1 cellular context compared by ENCODE assay signal in genomic region chr6:134174790-134175531, GRCh38.
TF ChIP-seq lines count a peak whose summit lies in the region.

No MANE protein-coding gene starts in this region.

TF ChIP-seq in K562, 482 proteins besides CTCF, POLR2A, EP300 and RAD21 (continued from another document and continues in another):
- no peak for TF ChIP-seq RERE (CRISPR knock-in tag; IDR thresholded peaks at IDR 0.05; ENCODE audit: borderline replicate concordance)
- no peak for TF ChIP-seq KHSRP (IDR thresholded peaks at IDR 0.05)
- TF ChIP-seq ZNF311 (CRISPR knock-in tag; IDR thresholded peaks at IDR 0.05) = no peak
- TF ChIP-seq ZNF197 (CRISPR knock-in tag; IDR thresholded peaks at IDR 0.05; ENCODE audit: low read depth) = no peak
- no peak for TF ChIP-seq SNRNP70 (optimal IDR thresholded peaks at IDR 0.05; ENCODE audit: low read depth, low read length)
- no peak for TF ChIP-seq ARID3B (CRISPR knock-in tag; IDR thresholded peaks at IDR 0.05; ENCODE audit: borderline replicate concordance)
- TF ChIP-seq CC2D1A (IDR thresholded peaks at IDR 0.05) = no peak
- no peak; the same call in 1 of the 2 replicates for TF ChIP-seq ATF6 (CRISPR knock-in tag; IDR thresholded peaks at IDR 0.05)
- no peak for TF ChIP-seq ETV5 (CRISPR knock-in tag; IDR thresholded peaks at IDR 0.05; ENCODE audit: low read depth)
- peak; percentile 89 for TF ChIP-seq GTF2A2 (tag; IDR thresholded peaks at IDR 0.05)
- no peak for TF ChIP-seq ID3 (CRISPR knock-in tag; IDR thresholded peaks at IDR 0.05)
- TF ChIP-seq ID3 (tag; IDR thresholded peaks at IDR 0.05) = no peak
- no peak for TF ChIP-seq ZNF277 (CRISPR knock-in tag; IDR thresholded peaks at IDR 0.05; ENCODE audit: borderline replicate concordance)
- peak; percentile 95 for TF ChIP-seq ZBTB7A (IDR thresholded peaks at IDR 0.05; ENCODE audit: borderline replicate concordance, control insufficient read depth, low read depth, low read length)
- no peak for TF ChIP-seq RBM17 (IDR thresholded peaks at IDR 0.05; ENCODE audit: borderline replicate concordance, low read depth, low read length)
- TF ChIP-seq ESRRA (IDR thresholded peaks at IDR 0.05; ENCODE audit: borderline replicate concordance, low read depth) = peak; percentile 81; the same call in 1 of the 2 replicates
- TF ChIP-seq PATZ1 (CRISPR knock-in tag; IDR thresholded peaks at IDR 0.05; ENCODE audit: borderline replicate concordance) = no peak
- TF ChIP-seq CBX5 (IDR thresholded peaks at IDR 0.05; ENCODE audit: borderline replicate concordance, low read depth) = no peak; the same call in 1 of the 2 replicates
- TF ChIP-seq ZBTB43 (CRISPR knock-in tag; IDR thresholded peaks at IDR 0.05) = no peak
- no peak for TF ChIP-seq ZNF76 (CRISPR knock-in tag; IDR thresholded peaks at IDR 0.05; ENCODE audit: borderline replicate concordance)
- no peak for TF ChIP-seq ZBTB5 (IDR thresholded peaks at IDR 0.05)
- peak; percentile 34 to 63 for TF ChIP-seq E2F6 (IDR thresholded peaks at IDR 0.05; ENCODE audit: borderline replicate concordance in 1 of 2, extremely low read depth in 1 of 2, insufficient read depth in 1 of 2, insufficient read length in 1 of 2, low read depth in 1 of 2, low read length in 1 of 2, poor library complexity in 1 of 2, severe bottlenecking in 1 of 2)
- no peak for TF ChIP-seq PHB (CRISPR knock-in tag; IDR thresholded peaks at IDR 0.05)
- TF ChIP-seq ZNF695 (CRISPR knock-in tag; IDR thresholded peaks at IDR 0.05) = no peak
- no peak; the same call in 1 of the 2 replicates for TF ChIP-seq ZNF766 (CRISPR knock-in tag; conservative IDR thresholded peaks at IDR 0.05)
- no peak for TF ChIP-seq HNRNPK (IDR thresholded peaks at IDR 0.05; ENCODE audit: low read depth, low read length, poor library complexity, severe bottlenecking)
- TF ChIP-seq DPF2 (IDR thresholded peaks at IDR 0.05) = peak; percentile 12; the same call in 1 of the 2 replicates
- TF ChIP-seq U2AF1 (optimal IDR thresholded peaks at IDR 0.05; ENCODE audit: low read depth, low read length) = no peak
- peak; percentile 82 for TF ChIP-seq L3MBTL2 (IDR thresholded peaks at IDR 0.05)
- no peak for TF ChIP-seq RFX5 (IDR thresholded peaks at IDR 0.05; ENCODE audit: low read depth, low read length)
- TF ChIP-seq PTBP1 (IDR thresholded peaks at IDR 0.05; ENCODE audit: low read depth, low read length) = no peak
- peak; percentile 66 for TF ChIP-seq ZBTB9 (CRISPR knock-in tag; IDR thresholded peaks at IDR 0.05)
- peak; percentile 57 to 71 for TF ChIP-seq MNT (conservative IDR thresholded peaks at IDR 0.05)
- TF ChIP-seq SNAPC5 (CRISPR knock-in tag; IDR thresholded peaks at IDR 0.05) = no peak
